ENCODE assay signal across 8 cellular contexts in genomic region chr3:8622873-8623725, GRCh38. TPM values are rescaled to one million over a fixed set of nuclear protein-coding genes. Genes with fewer than 3 reads are reported as not detected.
DNase-seq lines count a peak whose midpoint lies in the region; ATAC-seq and TF ChIP-seq lines count a peak whose summit lies in the region.

No MANE protein-coding gene starts in this region.

- intact Hi-C loops in sciatic nerve (cut with DNase I) = loop anchor here (2.0 kb wide), 1 partner anchor 180 kb away; no protein-coding TSS in a partner anchor

- ATAC-seq in GM21423 (IDR thresholded peaks at IDR 0.05; ENCODE audit: unreplicated experiment) = peak; percentile 89
- peak; percentile 56 for ATAC-seq in HG03575 (IDR thresholded peaks at IDR 0.05; ENCODE audit: extremely low read depth, insufficient number of reproducible peaks, low FRiP score, unreplicated experiment)
- ATAC-seq in sciatic nerve = peak; percentile 91

- CTCF ChIA-PET in RWPE1 (lab: Yijun Ruan, JAX) = no interaction called here

- H3K4me3 ChIP-seq in astrocyte of the cerebellum (ENCODE audit: low read depth, low read length) = no peak overlapping the region

- DNase-seq in DMS153 treated with DMSO at 0.1 percent for 48 hours (lab: John Stamatoyannopoulos, UW; ENCODE audit: unreplicated experiment) = peak; percentile 9
- no peak for DNase-seq in DMS153 (lab: John Stamatoyannopoulos, UW)
- DNase-seq in RWPE1 (ENCODE audit: low spot score) = peak; percentile 59
- DNase-seq in astrocyte of the cerebellum (ENCODE audit: low read depth) = peak; percentile 28
- DNase-seq in hypothalamus (lab: John Stamatoyannopoulos, UW) = peak in 50 of 51 donors; percentile 3 to 81 (median 37)
- DNase-seq in sciatic nerve (ENCODE audit: low spot score) = peak; percentile 84

- POLR2A ChIA-PET in RWPE1 (lab: Yijun Ruan, JAX; ENCODE audit: low non-redundant PET) = no interaction called here

- peak overlapping the region; percentile 25 for H3K27ac ChIP-seq in RWPE1

- TF ChIP-seq CTCF in RWPE1 (conservative IDR thresholded peaks at IDR 0.05; ENCODE audit: low read depth) = peak; percentile 91
- peak; percentile 89 for TF ChIP-seq CTCF in astrocyte of the cerebellum (IDR thresholded peaks at IDR 0.05; ENCODE audit: low read depth, low read length, missing control alignments)

- in situ Hi-C loops in astrocyte of the cerebellum (cut with HindIII; ENCODE audit: low sequenced_read_pairs) = no loop called here

RNA-seq across cellular contexts. Expression of gene SSUH2, which starts 21.5 kb away (rescaled TPM):
- total RNA-seq in sciatic nerve = 0.53 TPM
